ENCODE assay signal across 10 cellular contexts in the genomic region with DNA sequence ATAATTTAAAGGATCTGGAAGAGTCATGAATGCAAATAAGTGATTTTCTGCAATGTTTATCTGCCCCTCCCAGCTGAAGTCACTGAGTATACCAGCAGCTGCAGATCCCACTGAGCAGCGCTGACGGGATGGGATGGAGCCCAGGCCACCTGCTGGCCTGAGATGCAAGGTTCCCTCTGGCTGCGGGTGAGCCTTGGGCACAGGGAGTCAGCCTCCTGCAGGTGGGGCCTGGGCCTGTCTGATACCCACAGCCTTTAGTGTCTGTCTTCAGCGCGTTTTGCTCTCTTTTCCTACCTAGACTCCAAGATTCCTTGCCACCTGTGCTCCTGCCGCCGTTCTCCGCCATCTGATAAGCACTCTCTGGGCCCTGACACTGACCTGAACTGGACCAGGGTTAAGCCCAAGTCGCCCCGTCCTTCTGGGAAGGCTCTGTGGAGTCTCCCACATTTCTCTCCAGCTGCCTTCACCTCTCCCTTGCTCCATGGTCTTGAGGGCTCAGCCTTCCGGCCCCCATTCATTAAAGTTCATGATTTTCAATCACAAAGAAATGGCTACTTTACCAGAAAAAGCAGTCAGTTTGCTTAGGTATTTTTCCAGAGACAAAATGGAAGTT.
A peak's percentile ranks its signal among the peaks of the same experiment; 100 is the strongest.
DNase-seq lines count a peak whose midpoint lies in the region; ATAC-seq, FAIRE-seq and TF ChIP-seq lines count a peak whose summit lies in the region.
"Had no signal": no experiment of that assay in that cellular context is flagged by ENCODE, and none has a peak within 500 bp of the region (broad histone marks: within the 10 kb centered on the region; RNA-seq: fewer than 3 reads in every experiment).

No MANE protein-coding gene starts in this region.

- no peaks in the 10 kb centered on the region for H3K9me3 Mint-ChIP-seq in Calu3 (ENCODE audit: low read depth, unreplicated experiment)

- no peak overlapping the region for H3K27ac ChIP-seq in K562 (ENCODE audit: extremely low read depth, low read depth, low read length)

- CTCF ChIA-PET in Calu3 (lab: Charles Lee) (interaction anchor here (0.8 to 0.9 kb wide), 2 partner anchors 102 to 219 kb away, joined by 4 read pairs; no protein-coding TSS in a partner anchor), K562 (lab: Yijun Ruan, JAX; ENCODE audit: low intra/inter-chr PET ratio) (no interaction called here)

- DNase-seq in Calu3 (peak; percentile 77), K562 (ENCODE audit: extremely low read depth in 1 of 4, low spot score in 3 of 4) (peak; percentile 22 to 58 (median 37)), mucosa of descending colon (peak; percentile 77 to 82 (median 81)), T-helper 9 cell (no peak)
- DNase-seq in stimulated activated CD4-positive, alpha-beta T cell treated with anti-CD3 and anti-CD28 coated beads, Interleukin-4, amount 100 ng/mL, for 24 hours: no peak
- DNase-seq: stimulated activated CD4-positive, alpha-beta T cell treated with anti-CD3 and anti-CD28 coated beads, Interleukin-4, amount 100 ng/mL, for 1 hour had no signal

- in situ Hi-C loops in K562 (cut with MboI): no loop called here

- no peak overlapping the region for H2AFZ ChIP-seq in Loucy (ENCODE audit: low read length)
- no peak overlapping the region for H2AFZ ChIP-seq in K562 (ENCODE audit: low read depth, low read length)

- H3K9me2 ChIP-seq in Loucy (replicated peaks; ENCODE audit: low read depth, low read length): no peaks in the 10 kb centered on the region

- H3K9ac ChIP-seq in Loucy (ENCODE audit: low read depth, low read length, poor library complexity, severe bottlenecking) (no peak overlapping the region), K562 (ENCODE audit: insufficient read depth in 1 of 2, low read depth in 2 of 2, low read length in 2 of 2) (no peak overlapping the region)

- H3K27me3 ChIP-seq in Loucy (ENCODE audit: insufficient read depth, low read length, poor library complexity, severe bottlenecking) (no peaks in the 10 kb centered on the region), K562 (ENCODE audit: control insufficient read depth in 2 of 2, insufficient read depth in 2 of 2, low read length in 2 of 2) (peaks cover 7 to 25% of the 10 kb centered on the region in 2 experiments; a peak in 3 of 5 replicates)

- WGBS in K562 (ENCODE audit: insufficient coverage, low coverage, missing lambda C conversion rate): 7% methylated on average over 11 of the region's 11 CpGs

- H3K9me1 ChIP-seq in K562 (ENCODE audit: control insufficient read depth, insufficient read depth, low read length): no peaks in the 10 kb centered on the region

- peaks cover 25% of the 10 kb centered on the region for H3K4me1 Mint-ChIP-seq in Calu3 (ENCODE audit: low read depth, unreplicated experiment)

- no peak overlapping the region for H3K4me3 Mint-ChIP-seq in Calu3 (ENCODE audit: low read depth, unreplicated experiment)

- H3K27ac Mint-ChIP-seq in Calu3 (ENCODE audit: unreplicated experiment): no peak overlapping the region

- no peaks in the 10 kb centered on the region for H3K36me3 ChIP-seq in Loucy (ENCODE audit: insufficient read depth, low read length)
- no peaks in the 10 kb centered on the region for H3K36me3 ChIP-seq in K562 (ENCODE audit: control insufficient read depth, insufficient read depth, low read length)
- H3K36me3 ChIP-seq in mucosa of descending colon (ENCODE audit: low read depth): no peaks in the 10 kb centered on the region
- H3K36me3 ChIP-seq: HAP-1 had no signal

- ATAC-seq in K562 (peak; percentile 98), mucosa of descending colon (peak; percentile 90), GM21367 (IDR thresholded peaks at IDR 0.05; ENCODE audit: unreplicated experiment) (no peak), GM21529 (IDR thresholded peaks at IDR 0.05; ENCODE audit: unreplicated experiment) (no peak)

- H3K4me1 ChIP-seq in Loucy (ENCODE audit: insufficient read depth, low read length, poor library complexity, severe bottlenecking): peaks cover 33% of the 10 kb centered on the region
- H3K4me1 ChIP-seq in K562 (replicated peaks in 1 of 2; ENCODE audit: control insufficient read depth in 2 of 2, insufficient read depth in 2 of 2, low read length in 2 of 2): peaks cover 0 to 4% of the 10 kb centered on the region in 2 experiments; a peak in 1 of 5 replicates
- peaks cover 25% of the 10 kb centered on the region for H3K4me1 ChIP-seq in mucosa of descending colon (ENCODE audit: low read depth)

- H4K20me1 ChIP-seq in Loucy (ENCODE audit: insufficient read depth, low read length, poor library complexity, severe bottlenecking): no peaks in the 10 kb centered on the region
- H4K20me1 ChIP-seq in K562 (replicated peaks; ENCODE audit: control insufficient read depth, insufficient read depth, low read length): no peaks in the 10 kb centered on the region

- intact Hi-C loops in Calu3 (cut with micrococcal nuclease; ENCODE audit: unreplicated experiment) (loop anchor here (1.0 to 10.0 kb wide), 2 partner anchors 218 to 658 kb away; no protein-coding TSS in a partner anchor), K562 (cut with micrococcal nuclease) (loop anchor here (2.0 kb wide), 1 partner anchor 220 kb away; no protein-coding TSS in a partner anchor), mucosa of descending colon (cut with DNase I, micrococcal nuclease) (no loop called here)

- TF ChIP-seq POLR2A in K562 (conservative IDR thresholded peaks at IDR 0.05): no peak

- no peak overlapping the region for H3K4me3 ChIP-seq in Loucy (ENCODE audit: low read length, poor library complexity, severe bottlenecking)
- no peak overlapping the region for H3K4me3 ChIP-seq in K562
- H3K4me3 ChIP-seq in mucosa of descending colon: no peak overlapping the region
- H3K4me3 ChIP-seq: HAP-1 had no signal

- H3K9me3 ChIP-seq in Loucy (ENCODE audit: insufficient read depth, low read depth, low read length) (no peaks in the 10 kb centered on the region), K562 (replicated peaks; ENCODE audit: control insufficient read depth, insufficient read depth, low read depth, low read length) (no peaks in the 10 kb centered on the region), mucosa of descending colon (no peaks in the 10 kb centered on the region)

- BruUV-seq in Calu3 (replicated peaks; lab: Mats Ljungman, UMichigan): no TSS peak
- no TSS peak for BruUV-seq in K562 (replicated peaks; lab: Mats Ljungman, UMichigan)

- FAIRE-seq in K562 (lab: Jason Lieb, UNC): no peak

- TF ChIP-seq CTCF in Calu3 (IDR thresholded peaks at IDR 0.05; ENCODE audit: unreplicated experiment) (peak; percentile 42), Loucy (conservative IDR thresholded peaks at IDR 0.05; ENCODE audit: low read length) (peak; percentile 41), K562 (IDR thresholded peaks at IDR 0.05 in 2 of 3, conservative IDR thresholded peaks at IDR 0.05 in 1 of 3; ENCODE audit: insufficient read depth in 2 of 3, low read depth in 1 of 3, low read length in 3 of 3) (peak; percentile 58 to 84 (median 70); a peak in 5 of 6 replicates), mucosa of descending colon (IDR thresholded peaks at IDR 0.05) (peak; percentile 54)

- no peak for TF ChIP-seq EP300 in K562 (IDR thresholded peaks at IDR 0.05; ENCODE audit: low read length)

- H3K27me3 Mint-ChIP-seq in Calu3 (ENCODE audit: unreplicated experiment): no peaks in the 10 kb centered on the region

- no peaks in the 10 kb centered on the region for H3F3A ChIP-seq in Loucy (ENCODE audit: low read depth)

- no peaks in the 10 kb centered on the region for H3K36me3 Mint-ChIP-seq in Calu3 (ENCODE audit: insufficient read depth, unreplicated experiment)

- no peaks in the 10 kb centered on the region for H3K79me2 ChIP-seq in Loucy (ENCODE audit: insufficient read depth, low read length)
- no peaks in the 10 kb centered on the region for H3K79me2 ChIP-seq in K562 (ENCODE audit: control insufficient read depth, insufficient read depth, low read length)

- POLR2A ChIA-PET in K562 (lab: Yijun Ruan, JAX): no interaction called here

- no peak overlapping the region for H3K4me2 ChIP-seq in Loucy (ENCODE audit: low read depth, low read length, poor library complexity, severe bottlenecking)
- no peak overlapping the region for H3K4me2 ChIP-seq in K562 (ENCODE audit: insufficient read depth, low read length)

- peak; percentile 33 to 66; a peak in 2 of 4 replicates for TF ChIP-seq RAD21 in K562 (CRISPR knock-in tag; conservative IDR thresholded peaks at IDR 0.05 in 1 of 2, IDR thresholded peaks at IDR 0.05 in 1 of 2)

TF ChIP-seq in K562, 482 proteins besides CTCF, POLR2A, EP300 and RAD21:
- TF ChIP-seq SREBF2 (CRISPR knock-in tag; IDR thresholded peaks at IDR 0.05) (no peak), TEAD2 (tag; IDR thresholded peaks at IDR 0.05) (no peak), MAFG (tag; conservative IDR thresholded peaks at IDR 0.05) (no peak), SMC3 (conservative IDR thresholded peaks at IDR 0.05; ENCODE audit: insufficient read depth, low read depth, low read length) (peak; percentile 62), MCM5 (IDR thresholded peaks at IDR 0.05; ENCODE audit: low read depth) (no peak), GTF2E2 (tag; IDR thresholded peaks at IDR 0.05) (no peak), ZBTB17 (CRISPR knock-in tag; IDR thresholded peaks at IDR 0.05) (no peak), MTA3 (IDR thresholded peaks at IDR 0.05; ENCODE audit: borderline replicate concordance) (no peak), CTBP1 (IDR thresholded peaks at IDR 0.05; ENCODE audit: borderline replicate concordance) (peak; percentile 51; the same call in 1 of the 2 replicates), ZNF263 (CRISPR knock-in tag; IDR thresholded peaks at IDR 0.05; ENCODE audit: borderline replicate concordance) (peak; percentile 24; the same call in 1 of the 2 replicates), KAT8 (IDR thresholded peaks at IDR 0.05; ENCODE audit: low read depth) (no peak), POLR2AphosphoS2 (IDR thresholded peaks at IDR 0.05; ENCODE audit: low read length) (no peak), HNRNPL (IDR thresholded peaks at IDR 0.05; ENCODE audit: low read depth, low read length) (no peak), ZNF140 (CRISPR knock-in tag; IDR thresholded peaks at IDR 0.05) (no peak)
- TF ChIP-seq, protein P1, sequence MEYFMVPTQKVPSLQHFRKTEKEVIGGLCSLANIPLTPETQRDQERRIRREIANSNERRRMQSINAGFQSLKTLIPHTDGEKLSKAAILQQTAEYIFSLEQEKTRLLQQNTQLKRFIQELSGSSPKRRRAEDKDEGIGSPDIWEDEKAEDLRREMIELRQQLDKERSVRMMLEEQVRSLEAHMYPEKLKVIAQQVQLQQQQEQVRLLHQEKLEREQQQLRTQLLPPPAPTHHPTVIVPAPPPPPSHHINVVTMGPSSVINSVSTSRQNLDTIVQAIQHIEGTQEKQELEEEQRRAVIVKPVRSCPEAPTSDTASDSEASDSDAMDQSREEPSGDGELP (CRISPR knock-in tag; IDR thresholded peaks at IDR 0.05; ENCODE audit: borderline replicate concordance): peak; percentile 57; the same call in 1 of the 2 replicates
TF ChIP-seq in K562: peak in this region for 4.

Comparison
In these comparisons a context has a peak if more than half of its experiments do, and no peak if none do; other contexts are left out.
1. DNase-seq: peak in Calu3 (single experiment), K562 (4 of 4) and mucosa of descending colon (3 of 3); none in stimulated activated CD4-positive, alpha-beta T cell treated with anti-CD3 and anti-CD28 coated beads, Interleukin-4, amount 100 ng/mL, for 24 hours (single experiment) and T-helper 9 cell (single experiment).
2. ATAC-seq: peak in K562 (single experiment) and mucosa of descending colon (single experiment); none in GM21367 (single experiment) and GM21529 (single experiment).
3. intact Hi-C loops: an anchor here in Calu3 (1.0 to 10.0 kb wide) and K562 (2.0 kb wide); none called in mucosa of descending colon.
4. Peak in every context shown above with its lines, with median percentiles within 50 percentile points of each other: CTCF ChIP-seq.